ENCODE assay signal across 22 cellular contexts in genomic region chr4:5019796-5020195, GRCh38. TPM values are rescaled to one million over a fixed set of nuclear protein-coding genes. Genes with fewer than 3 reads are reported as not detected.
DNase-seq lines count a peak whose midpoint lies in the region; ATAC-seq and TF ChIP-seq lines count a peak whose summit lies in the region.
"Had no signal": no experiment of that assay in that cellular context is flagged by ENCODE, and none has a peak within 500 bp of the region (broad histone marks: within the 10 kb centered on the region; RNA-seq: fewer than 3 reads in every experiment).

No MANE protein-coding gene starts in this region.

- WGBS in thyroid gland, 2 donors, result 82 to 83% methylated on average over 8 to 9 of the region's 12 CpGs

- H3K27ac ChIP-seq in iPS-20b (ENCODE audit: low read length), result no peak overlapping the region
- H3K27ac ChIP-seq in thyroid gland, result no peak overlapping the region
- no peak overlapping the region for H3K27ac ChIP-seq in coronary artery
- H3K27ac ChIP-seq: VCaP had no signal

- DNase-seq in retinal pigment epithelial cell (ENCODE audit: low read depth), result no peak
- DNase-seq in thyroid gland, result no peak
- DNase-seq in coronary artery (ENCODE audit: low spot score), result no peak
- DNase-seq in DMS114 treated with DMSO at 0.1 percent for 48 hours (lab: John Stamatoyannopoulos, UW; ENCODE audit: unreplicated experiment), result no peak
- DNase-seq: activated CD4-positive, alpha-beta T cell treated with anti-CD3 and anti-CD28 coated beads, Interleukin-2, amount 10 ng/mL, durations not matched to agents 7 days and 5 days; effector CD4-positive, alpha-beta T cell; NCI-H1436 treated with DMSO at 0.1 percent for 48 hours; NCI-H2081 treated with DMSO at 0.1 percent for 48 hours; NCI-H226; NCI-H748 treated with DMSO at 0.1 percent for 48 hours; SHP77; stimulated activated naive B cell treated with anti-CD40 and anti-IgM and Interleukin-4, amounts not matched to agents 10 μg/mL and 1 μg/mL and 100 μg/mL, for 72 hours had no signal

- peak overlapping the region; percentile 58; the same call in 1 of the 2 replicates for H3K4me3 ChIP-seq in iPS-20b (ENCODE audit: low read length)
- peak overlapping the region; percentile 50 for H3K4me3 ChIP-seq in retinal pigment epithelial cell (ENCODE audit: low read length)
- no peak overlapping the region for H3K4me3 ChIP-seq in thyroid gland (replicated peaks in 1 of 3)
- no peak overlapping the region for H3K4me3 ChIP-seq in coronary artery

- H3K36me3 ChIP-seq in ES-I3 (ENCODE audit: insufficient read depth, low read length) (no peaks in the 10 kb centered on the region), iPS-20b (ENCODE audit: insufficient read depth, low read depth, low read length) (no peaks in the 10 kb centered on the region), thyroid gland (no peaks in the 10 kb centered on the region)

- H3K9ac ChIP-seq in ES-I3 (ENCODE audit: low read depth, low read length) (peak overlapping the region; percentile 75; the same call in 1 of the 2 replicates), iPS-20b (ENCODE audit: low read depth, low read length) (no peak overlapping the region)

- intact Hi-C loops in thyroid gland (cut with DNase I), result no loop called here

- H3K27me3 ChIP-seq in iPS-20b (ENCODE audit: insufficient read depth, low read length), result peaks cover 8% of the 10 kb centered on the region; the same call in 1 of the 2 replicates
- H3K27me3 ChIP-seq in thyroid gland, result no peaks in the 10 kb centered on the region

- peak; percentile 12 for ATAC-seq in SK-N-SH treated with all-trans-retinoic acid at 6 μM for 48 hours
- ATAC-seq: activated naive CD4-positive, alpha-beta T cell treated with anti-CD3 and anti-CD28 coated beads, Interleukin-2, amount 50 U/mL, for 72 hours; HepG2; Panc1 had no signal

- TF ChIP-seq CTCF in retinal pigment epithelial cell (conservative IDR thresholded peaks at IDR 0.05; ENCODE audit: low read depth, low read length), result no peak
- no peak for TF ChIP-seq CTCF in thyroid gland (IDR thresholded peaks at IDR 0.05)
- TF ChIP-seq CTCF in coronary artery (IDR thresholded peaks at IDR 0.05), result no peak

- no peak for TF ChIP-seq POLR2A in thyroid gland (IDR thresholded peaks at IDR 0.05)

- H3K9me3 ChIP-seq in ES-I3 (ENCODE audit: control insufficient read depth, insufficient read depth, low read length) (no peaks in the 10 kb centered on the region), iPS-20b (ENCODE audit: insufficient read depth, low read depth, low read length) (no peaks in the 10 kb centered on the region), thyroid gland (no peaks in the 10 kb centered on the region)

- H3K4me1 ChIP-seq in ES-I3 (ENCODE audit: insufficient read depth, low read length) (0 out of 2 replicates have a peak, but pooled peaks cover 2% of the 10 kb centered on the region), iPS-20b (ENCODE audit: insufficient read depth, low read length) (peaks cover 5% of the 10 kb centered on the region; the same call in 1 of the 2 replicates), thyroid gland (peaks cover 0 to 4% of the 10 kb centered on the region in 2 donors)

TF ChIP-seq in SK-N-SH treated with all-trans-retinoic acid at 6 μM for 48 hours, 23 proteins besides CTCF, POLR2A, EP300 and RAD21:
- no peak for TF ChIP-seq RARB (CRISPR knock-in tag; IDR thresholded peaks at IDR 0.05)

RNA-seq across cellular contexts. Expression of gene CYTL1, which starts 0.5 kb away (rescaled TPM):
- total RNA-seq in thyroid gland, result 1 to 10 TPM; 1.3 to 7.4 (median 3.7) TPM
- total RNA-seq: activated CD4-positive, alpha-beta T cell treated with anti-CD3 and anti-CD28 coated beads, Interleukin-2, amount 10 ng/mL, durations not matched to agents 7 days and 5 days; activated CD8-positive, alpha-beta memory T cell treated with anti-CD3 and anti-CD28 coated beads for 36 hours; activated naive CD4-positive, alpha-beta T cell treated with anti-CD3 and anti-CD28 coated beads, Interleukin-2, amount 50 U/mL, for 72 hours; B cell; HepG2; LHCN-M2 had no signal

RNA-seq across cellular contexts. Expression of gene STK32B, which starts 31.5 kb away (rescaled TPM):
- total RNA-seq in thyroid gland, result 10 to 100 TPM in 1 of 4 donors, 1 to 10 TPM in 3; 1.9 to 14.8 (median 4.4) TPM
- total RNA-seq: activated CD4-positive, alpha-beta T cell treated with anti-CD3 and anti-CD28 coated beads, Interleukin-2, amount 10 ng/mL, durations not matched to agents 7 days and 5 days; activated CD8-positive, alpha-beta memory T cell treated with anti-CD3 and anti-CD28 coated beads for 36 hours; activated naive CD4-positive, alpha-beta T cell treated with anti-CD3 and anti-CD28 coated beads, Interleukin-2, amount 50 U/mL, for 72 hours; HepG2 had no signal

Comparison
In these comparisons a context has a peak if more than half of its experiments do, and no peak if none do; other contexts are left out.
1. H3K4me3 ChIP-seq: peak in iPS-20b (single experiment) and retinal pigment epithelial cell (single experiment); none in thyroid gland (0 of 3) and coronary artery (single experiment).